In genomic region chr13:105410602-105411001, GRCh38 we compare ENCODE assay signal across 9 cellular contexts. TPM values are rescaled to one million over a fixed set of nuclear protein-coding genes. Genes with fewer than 3 reads are reported as not detected.
DNase-seq lines count a peak whose midpoint lies in the region; ATAC-seq and TF ChIP-seq lines count a peak whose summit lies in the region.
"Had no signal": no experiment of that assay in that cellular context is flagged by ENCODE, and none has a peak within 500 bp of the region (broad histone marks: within the 10 kb centered on the region; RNA-seq: fewer than 3 reads in every experiment).

No MANE protein-coding gene starts in this region.

- H3K36me3 Mint-ChIP-seq in activated T-cell treated with anti-CD3 and anti-CD28 coated beads, Interleukin-2, amount 50 U/mL, for 4 hours (ENCODE audit: insufficient read depth): no peaks in the 10 kb centered on the region

- no peaks in the 10 kb centered on the region for H3K27me3 Mint-ChIP-seq in activated T-cell treated with anti-CD3 and anti-CD28 coated beads, Interleukin-2, amount 50 U/mL, for 4 hours (ENCODE audit: low read depth)

- H3K4me1 Mint-ChIP-seq in activated T-cell treated with anti-CD3 and anti-CD28 coated beads, Interleukin-2, amount 50 U/mL, for 4 hours (ENCODE audit: low read depth): no peaks in the 10 kb centered on the region

- no peaks in the 10 kb centered on the region for H3K9me3 Mint-ChIP-seq in activated T-cell treated with anti-CD3 and anti-CD28 coated beads, Interleukin-2, amount 50 U/mL, for 4 hours

- ATAC-seq in activated T-cell treated with anti-CD3 and anti-CD28 coated beads, Interleukin-2, amount 50 U/mL, for 4 hours: no peak
- ATAC-seq in sciatic nerve: peak; percentile 52

- peak; percentile 48 for TF ChIP-seq CTCF in LNCAP (IDR thresholded peaks at IDR 0.05)

- H3K4me3 Mint-ChIP-seq in activated T-cell treated with anti-CD3 and anti-CD28 coated beads, Interleukin-2, amount 50 U/mL, for 4 hours: no peak overlapping the region

- DNase-seq in CD1c-positive myeloid dendritic cell (ENCODE audit: extremely low spot score) (peak; percentile 10), cardiac septum (ENCODE audit: low spot score) (peak; percentile 76), sciatic nerve (ENCODE audit: low spot score) (peak; percentile 84), NK-92 (lab: John Stamatoyannopoulos, UW; ENCODE audit: unreplicated experiment) (no peak), COR-L47 (lab: John Stamatoyannopoulos, UW) (no peak)
- DNase-seq in activated T-cell treated with anti-CD3 and anti-CD28 coated beads, Interleukin-2, amount 50 U/mL, for 4 hours: peak; percentile 7
- no peak for DNase-seq in activated effector memory CD4-positive, alpha-beta T cell treated with anti-CD3 and anti-CD28 coated beads, Interleukin-2, amount 50 U/mL, for 16 hours

- intact Hi-C loops in cardiac septum (cut with DNase I) (no loop called here), sciatic nerve (cut with DNase I) (no loop called here)

RNA-seq across cellular contexts. Expression of gene DAOA, which starts 55.2 kb away (rescaled TPM):
- not detected for total RNA-seq in activated T-cell treated with anti-CD3 and anti-CD28 coated beads, Interleukin-2, amount 50 U/mL, for 4 hours
- total RNA-seq in cardiac septum: not detected
- not detected for total RNA-seq in sciatic nerve
- total RNA-seq: uterus had no signal

Comparison
In these comparisons a context has a peak if more than half of its experiments do, and no peak if none do; other contexts are left out.
1. DNase-seq: peak in CD1c-positive myeloid dendritic cell (single experiment), activated T-cell treated with anti-CD3 and anti-CD28 coated beads, Interleukin-2, amount 50 U/mL, for 4 hours (single experiment), cardiac septum (single experiment) and sciatic nerve (single experiment); none in activated effector memory CD4-positive, alpha-beta T cell treated with anti-CD3 and anti-CD28 coated beads, Interleukin-2, amount 50 U/mL, for 16 hours (single experiment), NK-92 (single experiment) and COR-L47 (single experiment).